11 cellular contexts compared by ENCODE assay signal in the genomic region with DNA sequence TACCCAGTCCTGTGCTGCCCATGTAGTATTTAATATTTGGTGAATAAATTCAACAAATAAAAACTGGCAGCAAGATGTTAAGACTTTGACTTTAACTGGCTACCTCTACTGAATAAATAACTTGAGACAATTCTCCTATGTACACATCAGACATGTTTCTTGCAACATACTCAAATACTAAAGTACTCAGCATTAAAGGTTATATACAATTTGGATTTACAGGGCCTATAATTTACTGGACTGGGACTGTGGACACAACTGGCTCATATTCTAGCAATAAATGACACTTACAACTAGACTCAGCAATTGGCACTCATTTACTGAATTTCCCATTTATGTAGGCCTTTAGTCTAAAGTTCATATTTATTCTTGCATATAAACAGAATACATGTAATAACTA. TPM values are rescaled to one million over a fixed set of nuclear protein-coding genes. Genes with fewer than 3 reads are reported as not detected.
DNase-seq lines count a peak whose midpoint lies in the region; ATAC-seq and TF ChIP-seq lines count a peak whose summit lies in the region.
"Had no signal": no experiment of that assay in that cellular context is flagged by ENCODE, and none has a peak within 500 bp of the region (broad histone marks: within the 10 kb centered on the region; RNA-seq: fewer than 3 reads in every experiment).

No MANE protein-coding gene starts in this region.

- no peaks in the 10 kb centered on the region for H4K20me1 ChIP-seq in OCI-LY1 (ENCODE audit: insufficient read depth, low read length)

- TF ChIP-seq CTCF in GM12864 (IDR thresholded peaks at IDR 0.05; ENCODE audit: low read depth, low read length, missing control alignments) (no peak), OCI-LY1 (IDR thresholded peaks at IDR 0.05; ENCODE audit: low read length) (no peak), endodermal cell (conservative IDR thresholded peaks at IDR 0.05) (no peak), neutrophil (IDR thresholded peaks at IDR 0.05) (no peak)

- peaks cover 47% of the 10 kb centered on the region for H3K36me3 ChIP-seq in OCI-LY1 (ENCODE audit: insufficient read depth, low read length)
- peaks cover 30% of the 10 kb centered on the region for H3K36me3 ChIP-seq in endodermal cell (ENCODE audit: control insufficient read depth, insufficient read depth, low read length)
- H3K36me3 ChIP-seq in neutrophil, result peaks cover 17% of the 10 kb centered on the region

- peak overlapping the region; percentile 52 for H3K27ac Mint-ChIP-seq in endodermal cell

- no peaks in the 10 kb centered on the region for H3K9me3 ChIP-seq in OCI-LY1 (ENCODE audit: low read length)
- H3K9me3 ChIP-seq in endodermal cell (ENCODE audit: control insufficient read depth, low read length), result no peaks in the 10 kb centered on the region
- no peaks in the 10 kb centered on the region for H3K9me3 ChIP-seq in neutrophil
- H3K9me3 ChIP-seq: gastroesophageal sphincter had no signal

- peak overlapping the region; percentile 86 for H3K4me3 Mint-ChIP-seq in endodermal cell

- H3K79me2 ChIP-seq in OCI-LY1 (ENCODE audit: insufficient read depth, low read length), result peaks cover 21% of the 10 kb centered on the region

- peak overlapping the region; percentile 87 for H3K4me3 ChIP-seq in GM12864 (ENCODE audit: low read depth, low read length)
- H3K4me3 ChIP-seq in OCI-LY1 (ENCODE audit: low read depth, low read length, poor library complexity, severe bottlenecking), result peak overlapping the region; percentile 81
- H3K4me3 ChIP-seq in endodermal cell (ENCODE audit: low read length), result peak overlapping the region; percentile 87
- H3K4me3 ChIP-seq in neutrophil (ENCODE audit: low read depth in 1 of 2, low read length in 1 of 2), result no peak overlapping the region
- H3K4me3 ChIP-seq: gastroesophageal sphincter had no signal

- peak overlapping the region; percentile 85 for H3K9ac ChIP-seq in OCI-LY1 (ENCODE audit: low read length)
- H3K9ac ChIP-seq in endodermal cell (ENCODE audit: extremely low read depth, low read length, poor library complexity, severe bottlenecking), result peak overlapping the region; percentile 98

- peak overlapping the region; percentile 81 for H3K4me2 ChIP-seq in OCI-LY1 (ENCODE audit: low read length)

- H3K36me3 Mint-ChIP-seq in endodermal cell (ENCODE audit: low read depth), result peaks cover 27% of the 10 kb centered on the region

- DNase-seq in GM12864 (ENCODE audit: low read depth) (no peak), endodermal cell (no peak), HCEC 1CT (no peak), kidney tubule cell (ENCODE audit: low spot score) (no peak)
- DNase-seq: activated gamma-delta T cell treated with Interleukin-2 at 50 U/mL for 16 hours, NCI-H2029, occipital lobe had no signal

- no peaks in the 10 kb centered on the region for H3K9me3 Mint-ChIP-seq in endodermal cell

- H2AFZ ChIP-seq in OCI-LY1 (ENCODE audit: low read length), result no peak overlapping the region

- H3K9me2 ChIP-seq in OCI-LY1 (ENCODE audit: low read depth, low read length), result no peaks in the 10 kb centered on the region

- H3K27me3 ChIP-seq in OCI-LY1 (ENCODE audit: insufficient read depth, low read length) (no peaks in the 10 kb centered on the region), endodermal cell (ENCODE audit: control insufficient read depth, insufficient read depth, low read length, poor library complexity, severe bottlenecking) (no peaks in the 10 kb centered on the region), neutrophil (no peaks in the 10 kb centered on the region)
- H3K27me3 ChIP-seq: gastroesophageal sphincter had no signal

- peaks cover 14% of the 10 kb centered on the region for H3K4me1 Mint-ChIP-seq in endodermal cell

- peaks cover 7% of the 10 kb centered on the region; the same call in 1 of the 2 replicates for H3F3A ChIP-seq in OCI-LY1 (ENCODE audit: insufficient read depth, low read length)

- no peak for ATAC-seq in HG02642 (IDR thresholded peaks at IDR 0.05; ENCODE audit: poor library complexity, unreplicated experiment)
- ATAC-seq: gastroesophageal sphincter had no signal

- H3K27ac ChIP-seq in OCI-LY1 (ENCODE audit: low read depth, low read length, poor library complexity, severe bottlenecking) (peak overlapping the region; percentile 48), endodermal cell (ENCODE audit: low read depth, low read length) (no peak overlapping the region), neutrophil (peak overlapping the region; percentile 66)
- H3K27ac ChIP-seq: gastroesophageal sphincter had no signal

- H3K27me3 Mint-ChIP-seq in endodermal cell (ENCODE audit: insufficient read depth), result no peaks in the 10 kb centered on the region

- H3K4me1 ChIP-seq in OCI-LY1 (ENCODE audit: insufficient read depth, low read length, severe bottlenecking) (peaks cover 27% of the 10 kb centered on the region), endodermal cell (ENCODE audit: control insufficient read depth, insufficient read depth, low read length) (no peaks in the 10 kb centered on the region), neutrophil (ENCODE audit: control insufficient read depth in 1 of 2, insufficient read depth in 1 of 2, low read depth in 1 of 2, low read length in 1 of 2) (peaks cover 29 to 37% of the 10 kb centered on the region in 2 experiments)

RNA-seq across cellular contexts. Expression of gene RPL22L1, which starts 2.4 kb away (rescaled TPM):
- total RNA-seq in endodermal cell, result 100 to 1,000 TPM in 1 of 2 donors, 10 to 100 TPM in 1; 98.0 to 119 TPM
- polyA plus RNA-seq in endodermal cell (2013, experiment 1 of 2), result 125 TPM
- 122 TPM for polyA plus RNA-seq in endodermal cell (2013, experiment 2 of 2)

RNA-seq across cellular contexts. Expression of gene EIF5A2, which starts 40.9 kb away (rescaled TPM):
- 10 to 100 TPM in 1 of 2 donors, 1 to 10 TPM in 1; 8.4 to 12.4 TPM for total RNA-seq in endodermal cell
- 6.4 TPM for polyA plus RNA-seq in endodermal cell (2013, experiment 1 of 2)
- 7.7 TPM for polyA plus RNA-seq in endodermal cell (2013, experiment 2 of 2)

Comparison
In these comparisons a context has a peak if more than half of its experiments do, and no peak if none do; other contexts are left out.
1. H3K4me3 ChIP-seq: peak in GM12864 (single experiment), OCI-LY1 (single experiment) and endodermal cell (single experiment); none in neutrophil (0 of 2).